In genomic region chr10:28481968-28482367, GRCh38 we compare ENCODE assay signal across 21 cellular contexts.
"Had no signal": no experiment of that assay in that cellular context is flagged by ENCODE, and none has a peak within 500 bp of the region (broad histone marks: within the 10 kb centered on the region; RNA-seq: fewer than 3 reads in every experiment).

No MANE protein-coding gene starts in this region.

- H3K9me3 ChIP-seq: colonic mucosa, heart left ventricle, left lung, lower lobe of right lung, mucosa of descending colon had no signal

- H3K4me2 ChIP-seq: hepatocyte had no signal

- DNase-seq: colonic mucosa; cortex of kidney; dermis blood vessel endothelial cell; dorsolateral prefrontal cortex; effector CD4-positive, alpha-beta T cell; effector memory CD4-positive, alpha-beta T cell; foreskin keratinocyte; heart left ventricle; left cardiac atrium; left ventricle myocardium superior; lower lobe of right lung; mesenchymal stem cell; mucosa of descending colon had no signal

- H2AFZ ChIP-seq: hepatocyte had no signal

- H3K27ac ChIP-seq: colonic mucosa, esophagus muscularis mucosa, foreskin keratinocyte, gastroesophageal sphincter, heart left ventricle, hepatocyte, left lung, lower lobe of right lung had no signal

- H3K36me3 ChIP-seq: colonic mucosa, esophagus muscularis mucosa, gastroesophageal sphincter, heart left ventricle, left lung, lower lobe of right lung had no signal

- H3K27me3 ChIP-seq: colonic mucosa, dorsolateral prefrontal cortex, esophagus muscularis mucosa, foreskin keratinocyte, gastroesophageal sphincter, heart left ventricle, hepatocyte, left lung had no signal

- H3K79me2 ChIP-seq: hepatocyte had no signal

- H3K4me1 ChIP-seq: colonic mucosa, esophagus muscularis mucosa, foreskin keratinocyte, gastroesophageal sphincter, lower lobe of right lung had no signal

- ATAC-seq: foreskin keratinocyte, gastroesophageal sphincter, heart left ventricle, left cardiac atrium, left lung, left ventricle myocardium superior, lower lobe of right lung, mucosa of descending colon had no signal

- FAIRE-seq: endothelial cell of umbilical vein, frontal cortex, islet of Langerhans, keratinocyte had no signal

- H3K4me3 ChIP-seq: colonic mucosa, dorsolateral prefrontal cortex, esophagus muscularis mucosa, gastroesophageal sphincter, heart left ventricle, hepatocyte, left lung, lower lobe of right lung, mucosa of descending colon had no signal
